In the genomic region with DNA sequence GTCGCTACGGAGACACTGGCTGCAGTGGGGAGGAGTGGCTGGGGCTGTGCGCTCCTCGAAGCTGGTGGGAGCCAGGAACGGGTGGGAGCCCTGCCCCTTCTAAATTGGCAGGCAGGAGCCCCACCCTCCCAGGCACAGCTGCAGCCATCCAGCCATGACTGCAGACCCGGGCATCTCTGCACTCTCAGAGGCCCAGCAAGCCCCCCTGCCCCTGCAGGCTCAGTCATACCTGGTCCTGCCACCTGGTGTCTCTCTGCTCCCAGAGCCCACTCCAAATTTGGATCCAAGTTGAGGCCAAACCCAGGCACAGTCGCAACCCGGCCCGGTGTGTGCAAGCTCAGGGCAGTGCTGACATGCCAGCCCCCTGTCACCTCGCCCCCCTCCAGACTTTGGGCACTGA, we compare ENCODE assay signal across 1 cellular context. TPM values are rescaled to one million over a fixed set of nuclear protein-coding genes. Genes with fewer than 3 reads are reported as not detected.
"Had no signal": no experiment of that assay in that cellular context is flagged by ENCODE, and none has a peak within 500 bp of the region (broad histone marks: within the 10 kb centered on the region; RNA-seq: fewer than 3 reads in every experiment).

No MANE protein-coding gene starts in this region.

RNA-seq across cellular contexts. Expression of a gene that starts 13.7 kb away (rescaled TPM):
- total RNA-seq: H7 had no signal
